ENCODE assay signal across 14 cellular contexts in genomic region chr3:149634072-149634471, GRCh38.
"Had no signal": no experiment of that assay in that cellular context is flagged by ENCODE, and none has a peak within 500 bp of the region (broad histone marks: within the 10 kb centered on the region; RNA-seq: fewer than 3 reads in every experiment).

No MANE protein-coding gene starts in this region.

- H3K4me3 ChIP-seq: dorsolateral prefrontal cortex, prostate gland, spleen, thyroid gland, vagina had no signal

- H3K27me3 ChIP-seq: brain microvascular endothelial cell, thyroid gland, vagina had no signal

- ATAC-seq: activated CD8-positive, alpha-beta T cell treated with anti-CD3 and anti-CD28 coated beads for 36 hours; esophagus mucosa; sciatic nerve had no signal

- H3K9me3 ChIP-seq: prostate gland, spleen, thyroid gland, vagina had no signal

- H3K36me3 ChIP-seq: prostate gland, spleen, thyroid gland, vagina had no signal

- H3K27ac ChIP-seq: brain microvascular endothelial cell, prostate gland, spleen, vagina had no signal

- DNase-seq: activated CD4-positive, alpha-beta T cell treated with anti-CD3 and anti-CD28 coated beads for 4 hours; activated CD8-positive, alpha-beta T cell treated with anti-CD3 and anti-CD28 coated beads for 36 hours; activated gamma-delta T cell treated with Interleukin-2 at 50 U/mL for 16 hours; amygdala; brain microvascular endothelial cell; dorsolateral prefrontal cortex; kidney glomerular epithelial cell; spleen; T-helper 2 cell; thyroid gland had no signal
